19 cellular contexts compared by ENCODE assay signal in the genomic region with DNA sequence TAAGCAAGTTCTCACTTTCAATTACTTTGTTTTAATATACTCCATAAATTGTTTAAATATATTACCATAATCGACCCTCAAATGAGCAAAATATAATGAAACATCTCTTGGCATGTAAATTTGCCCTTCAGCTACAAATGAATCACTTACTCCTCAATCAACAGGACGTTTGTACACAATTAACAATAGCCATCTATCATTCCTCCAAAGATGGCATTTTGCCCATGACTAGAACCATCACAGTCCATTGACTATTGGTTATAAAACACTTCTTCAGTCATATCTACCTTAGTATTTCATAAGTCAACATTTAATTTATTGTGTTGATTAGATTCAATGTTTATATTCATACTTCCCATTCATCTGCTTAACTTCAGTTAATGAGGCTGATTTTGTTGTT.
"Had no signal": no experiment of that assay in that cellular context is flagged by ENCODE, and none has a peak within 500 bp of the region (broad histone marks: within the 10 kb centered on the region; RNA-seq: fewer than 3 reads in every experiment).

No MANE protein-coding gene starts in this region.

- DNase-seq: cortex of kidney; dorsolateral prefrontal cortex; effector CD8-positive, alpha-beta T cell; head of caudate nucleus; kidney; left cardiac atrium; left ventricle myocardium inferior; lower lobe of right lung; mesenchymal stem cell; naive B cell; occipital lobe; pancreas; retina; right lobe of liver; stimulated activated CD4-positive, alpha-beta T cell treated with anti-CD3 and anti-CD28 coated beads, Interleukin-4, amount 100 ng/mL, for 1 hour; testis; upper lobe of right lung had no signal

- ATAC-seq: gastroesophageal sphincter; left cardiac atrium; lower lobe of right lung; pancreas; right lobe of liver; stimulated activated memory B cell treated with anti-CD40 and anti-IgM and Interleukin-4, amounts not matched to agents 10 μg/mL and 1 μg/mL and 100 μg/mL, for 72 hours; upper lobe of right lung had no signal
